Comparison of ENCODE assay signal across 24 cellular contexts in the genomic region with DNA sequence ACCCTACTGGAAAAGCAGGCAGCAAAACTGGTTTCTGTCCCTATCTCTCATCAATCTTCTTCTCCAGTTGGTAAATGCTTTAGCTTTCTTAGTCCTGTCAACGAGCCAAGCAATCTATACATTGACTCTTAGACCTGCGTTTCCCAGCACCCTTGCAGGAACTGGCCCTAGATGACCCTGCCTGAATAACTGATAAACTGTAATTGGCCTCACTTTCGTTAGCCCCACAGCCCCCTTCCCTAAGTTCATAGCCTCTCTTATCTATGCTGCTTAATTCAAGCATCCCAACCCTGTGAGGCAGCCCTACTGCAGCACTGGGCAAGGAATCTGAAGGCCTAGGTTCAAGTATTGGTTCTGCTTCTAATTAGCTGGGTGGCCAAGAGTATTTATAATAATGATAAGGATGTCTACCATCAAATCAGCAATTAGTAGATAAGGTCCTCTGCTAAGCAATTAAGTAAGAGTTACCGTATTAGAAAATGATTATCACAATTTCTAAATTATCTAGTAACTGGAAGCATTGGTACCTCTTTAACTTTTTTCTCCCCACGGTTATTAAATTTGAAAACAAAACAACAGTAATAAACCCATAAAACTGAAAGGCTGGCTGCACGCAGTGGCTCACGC.
"Had no signal": no experiment of that assay in that cellular context is flagged by ENCODE, and none has a peak within 500 bp of the region (broad histone marks: within the 10 kb centered on the region; RNA-seq: fewer than 3 reads in every experiment).

No MANE protein-coding gene starts in this region.

- H3K36me3 ChIP-seq: ascending aorta, heart right ventricle, tibial nerve had no signal

- H3K9me3 Mint-ChIP-seq: activated naive CD4-positive, alpha-beta T cell treated with anti-CD3 and anti-CD28 coated beads, Interleukin-2, amount 50 U/mL, for 24 hours; activated T-cell treated with anti-CD3 and anti-CD28 coated beads, Interleukin-2, amount 50 U/mL, for 72 hours; central memory CD8-positive, alpha-beta T cell; memory B cell; natural killer cell treated with Interleukin-12 subunit alpha and Interleukin-12 subunit beta and Interleukin-15 and Interleukin-18, amount 100 ng/mL, for 72 hours; T-cell had no signal

- H3K4me1 ChIP-seq: ascending aorta had no signal

- H3K4me3 ChIP-seq: ascending aorta, heart right ventricle, SK-N-MC, tibial nerve had no signal

- H3K9me3 ChIP-seq: ascending aorta, heart right ventricle, tibial nerve had no signal

- H3K27me3 Mint-ChIP-seq: memory B cell had no signal

- H3K27ac ChIP-seq: ascending aorta, heart right ventricle, SK-N-MC, tibial nerve, VCaP had no signal

- DNase-seq: activated CD4-positive, alpha-beta T cell treated with anti-CD3 and anti-CD28 coated beads, Interleukin-2, amount 50 U/mL, for 1 hour; activated CD4-positive, CD25-positive, alpha-beta regulatory T cell treated with anti-CD3 and anti-CD28 coated beads, Interleukin-2, amount 50 U/mL, for 72 hours; activated CD8-positive, alpha-beta memory T cell treated with anti-CD3 and anti-CD28 coated beads for 24 hours; activated CD8-positive, alpha-beta memory T cell treated with anti-CD3 and anti-CD28 coated beads, Interleukin-2, amount 50 U/mL, for 48 hours; activated effector memory CD4-positive, alpha-beta T cell treated with anti-CD3 and anti-CD28 coated beads, Interleukin-2, amount 50 U/mL, for 16 hours; activated T-cell treated with anti-CD3 and anti-CD28 coated beads, Interleukin-2, amount 50 U/mL, for 72 hours; cortex of kidney; effector CD4-positive, alpha-beta T cell; posterior cingulate gyrus; stimulated activated CD4-positive, alpha-beta T cell treated with anti-CD3 and anti-CD28 coated beads, Interleukin-12 subunit alpha, Interleukin-12 subunit beta, amount 100 ng/mL, for 4 hours; stimulated activated CD4-positive, alpha-beta T cell treated with anti-CD3 and anti-CD28 coated beads, Interleukin-1b, Interleukin-23, amount 100 ng/mL, for 48 hours; stimulated activated CD8-positive, alpha-beta memory T cell treated with anti-CD3 and anti-CD28 coated beads, Interleukin-4, amount 100 ng/mL, for 48 hours; stimulated activated naive CD8-positive, alpha-beta T cell treated with anti-CD3 and anti-CD28 coated beads, Interleukin-15, Interleukin-2, amounts not matched to agents 100 U/mL and 50 U/mL, for 24 hours; T-cell; T-helper 9 cell had no signal

- H3K4me1 Mint-ChIP-seq: central memory CD8-positive, alpha-beta T cell had no signal

- H3K36me3 Mint-ChIP-seq: activated naive CD4-positive, alpha-beta T cell treated with anti-CD3 and anti-CD28 coated beads, Interleukin-2, amount 50 U/mL, for 24 hours; memory B cell; natural killer cell treated with Interleukin-12 subunit alpha and Interleukin-12 subunit beta and Interleukin-15 and Interleukin-18, amount 100 ng/mL, for 72 hours; T-cell had no signal

- H3K27me3 ChIP-seq: ascending aorta, heart right ventricle, tibial nerve had no signal

- H3K27ac Mint-ChIP-seq: activated naive CD4-positive, alpha-beta T cell treated with anti-CD3 and anti-CD28 coated beads, Interleukin-2, amount 50 U/mL, for 24 hours; activated T-cell treated with anti-CD3 and anti-CD28 coated beads, Interleukin-2, amount 50 U/mL, for 72 hours; memory B cell; natural killer cell treated with Interleukin-12 subunit alpha and Interleukin-12 subunit beta and Interleukin-15 and Interleukin-18, amount 100 ng/mL, for 72 hours; T-cell had no signal

- ATAC-seq: activated T-cell treated with anti-CD3 and anti-CD28 coated beads, Interleukin-2, amount 50 U/mL, for 72 hours; natural killer cell treated with Interleukin-12 subunit alpha and Interleukin-12 subunit beta and Interleukin-15 and Interleukin-18, amount 100 ng/mL, for 72 hours; stimulated activated naive CD8-positive, alpha-beta T cell treated with anti-CD3 and anti-CD28 coated beads, Interleukin-15, Interleukin-2, amounts not matched to agents 100 U/mL and 50 U/mL, for 24 hours; T-cell had no signal

- H3K4me3 Mint-ChIP-seq: activated naive CD4-positive, alpha-beta T cell treated with anti-CD3 and anti-CD28 coated beads, Interleukin-2, amount 50 U/mL, for 24 hours; activated T-cell treated with anti-CD3 and anti-CD28 coated beads, Interleukin-2, amount 50 U/mL, for 72 hours; central memory CD8-positive, alpha-beta T cell; memory B cell; natural killer cell treated with Interleukin-12 subunit alpha and Interleukin-12 subunit beta and Interleukin-15 and Interleukin-18, amount 100 ng/mL, for 72 hours; T-cell had no signal
